ENCODE assay signal across 1 cellular context in the genomic region with DNA sequence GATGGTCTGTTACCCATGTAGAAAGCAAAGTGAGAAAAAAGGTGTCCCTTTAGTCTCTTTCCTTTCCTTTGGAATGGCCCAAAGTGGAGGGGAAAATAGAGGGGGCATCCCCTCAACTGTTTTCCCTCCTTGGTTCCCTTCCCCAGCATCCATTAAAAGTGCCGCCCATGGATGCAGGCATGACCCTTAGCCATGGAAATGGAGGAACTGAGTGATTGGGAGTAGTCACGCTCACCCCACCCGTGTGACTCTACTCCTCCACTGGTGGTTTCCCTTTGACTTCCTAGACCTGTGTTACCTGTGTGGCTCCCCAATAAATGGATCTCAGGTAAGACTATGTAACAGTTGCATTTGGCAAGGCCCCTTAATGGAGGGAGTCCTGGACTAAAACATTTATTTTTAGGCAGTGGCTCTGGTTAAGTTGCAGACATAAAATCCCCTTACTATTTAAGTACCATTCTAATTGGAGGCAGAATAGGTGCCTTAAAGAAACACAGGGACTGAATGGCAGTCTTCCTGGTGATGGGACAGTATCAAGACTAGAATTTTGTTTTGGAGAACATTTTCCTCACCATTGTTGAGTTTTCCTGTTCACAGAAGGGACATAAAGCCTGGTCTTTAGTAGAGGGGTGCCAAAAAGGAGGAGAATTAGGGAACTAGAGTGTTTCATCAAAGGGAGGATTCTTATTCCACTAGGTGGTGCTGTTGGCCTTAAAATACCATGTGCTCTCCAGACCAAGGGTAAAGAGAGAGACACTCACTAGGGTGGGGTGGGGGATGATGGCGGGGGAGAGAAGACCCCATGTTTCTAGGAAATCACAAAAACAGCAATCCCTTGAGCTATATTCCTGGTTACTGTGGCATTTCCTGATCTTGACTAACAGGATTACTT.
A peak's percentile ranks its signal among the peaks of the same experiment; 100 is the strongest.
TF ChIP-seq lines count a peak whose summit lies in the region.

No MANE protein-coding gene starts in this region.

TF ChIP-seq in HCT116, 20 proteins besides CTCF, POLR2A, EP300 and RAD21:
- TF ChIP-seq SRF (IDR thresholded peaks at IDR 0.05; ENCODE audit: low read depth) (no peak), TCF7L2 (IDR thresholded peaks at IDR 0.05; ENCODE audit: borderline replicate concordance, extremely low read depth, insufficient read depth, insufficient read length) (no peak), EGR1 (IDR thresholded peaks at IDR 0.05; ENCODE audit: low read depth) (no peak), YY1 (IDR thresholded peaks at IDR 0.05; ENCODE audit: extremely low read depth, insufficient replicate concordance, low read depth, low read length) (peak; percentile 67), CBX3 (IDR thresholded peaks at IDR 0.05; ENCODE audit: low read depth) (peak; percentile 100), SP1 (IDR thresholded peaks at IDR 0.05; ENCODE audit: low read depth) (no peak)
